1 cellular context compared by ENCODE assay signal in the genomic region with DNA sequence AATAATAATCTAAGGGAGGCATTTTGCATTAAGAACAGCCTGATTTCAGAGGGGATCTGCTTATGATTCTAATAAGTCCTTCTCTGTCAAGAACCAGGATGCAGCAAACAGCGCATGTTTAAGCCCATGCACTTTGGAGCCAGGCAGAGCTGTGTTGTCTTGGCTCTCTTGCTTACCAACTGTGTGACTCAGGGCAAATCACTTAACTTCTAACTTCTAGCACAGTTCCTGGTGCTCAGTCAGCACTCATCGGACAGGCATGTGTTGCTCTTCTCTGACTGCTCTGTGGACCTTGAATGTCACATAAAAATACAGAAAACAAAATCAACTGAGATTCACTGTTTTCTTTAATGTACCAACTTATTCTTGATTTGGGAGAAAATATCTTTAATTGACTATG.
TF ChIP-seq lines count a peak whose summit lies in the region.

No MANE protein-coding gene starts in this region.

TF ChIP-seq in SK-N-SH treated with all-trans-retinoic acid at 6 μM for 48 hours, 23 proteins besides CTCF, POLR2A, EP300 and RAD21 (continued from another document):
- TF ChIP-seq PATZ1 (CRISPR knock-in tag; IDR thresholded peaks at IDR 0.05; ENCODE audit: borderline replicate concordance), result no peak
